21 cellular contexts compared by ENCODE assay signal in genomic region chr5:149043641-149044040, GRCh38. TPM values are rescaled to one million over a fixed set of nuclear protein-coding genes. Genes with fewer than 3 reads are reported as not detected.
DNase-seq lines count a peak whose midpoint lies in the region; ATAC-seq, FAIRE-seq and TF ChIP-seq lines count a peak whose summit lies in the region.
"Had no signal": no experiment of that assay in that cellular context is flagged by ENCODE, and none has a peak within 500 bp of the region (broad histone marks: within the 10 kb centered on the region; RNA-seq: fewer than 3 reads in every experiment).

No MANE protein-coding gene starts in this region.

- H3K4me3 ChIP-seq in SK-N-SH (ENCODE audit: low read depth in 2 of 2, low read length in 1 of 2) (no peak overlapping the region), K562 (no peak overlapping the region), endothelial cell of umbilical vein (replicated peaks in 1 of 3; ENCODE audit: insufficient read depth in 1 of 3, low read depth in 1 of 3, low read length in 3 of 3) (no peak overlapping the region), neutrophil (ENCODE audit: low read depth in 1 of 2, low read length in 1 of 2) (no peak overlapping the region), HepG2 (replicated peaks in 1 of 3; ENCODE audit: insufficient read depth in 1 of 3, low read depth in 2 of 3, low read length in 3 of 3) (no peak overlapping the region)
- H3K4me3 ChIP-seq: A549, BLaER1 had no signal

- H3K4me1 ChIP-seq in SK-N-SH (ENCODE audit: control insufficient read depth in 1 of 2, insufficient read depth in 2 of 2, low read depth in 1 of 2, low read length in 1 of 2): peaks cover 0 to 10% of the 10 kb centered on the region in 2 experiments; a peak in 2 of 4 replicates
- peaks cover 0 to 7% of the 10 kb centered on the region in 2 experiments; a peak in 2 of 5 replicates for H3K4me1 ChIP-seq in K562 (replicated peaks in 1 of 2; ENCODE audit: control insufficient read depth in 2 of 2, insufficient read depth in 2 of 2, low read length in 2 of 2)
- H3K4me1 ChIP-seq in endothelial cell of umbilical vein (ENCODE audit: control insufficient read depth, extremely low read depth, insufficient read depth, low read length): peaks cover 42% of the 10 kb centered on the region
- peaks cover 58 to 61% of the 10 kb centered on the region in 2 experiments for H3K4me1 ChIP-seq in neutrophil (ENCODE audit: control insufficient read depth in 1 of 2, insufficient read depth in 1 of 2, low read depth in 1 of 2, low read length in 1 of 2)
- H3K4me1 ChIP-seq in HepG2 (ENCODE audit: insufficient read depth, low read length): peaks cover 2% of the 10 kb centered on the region; the same call in 1 of the 2 replicates
- H3K4me1 ChIP-seq: BLaER1 had no signal

- no peaks in the 10 kb centered on the region for H3K27me3 ChIP-seq in SK-N-SH (ENCODE audit: insufficient read depth)
- H3K27me3 ChIP-seq in K562 (ENCODE audit: control insufficient read depth in 2 of 2, insufficient read depth in 2 of 2, low read length in 2 of 2): peaks cover 0 to 3% of the 10 kb centered on the region in 2 experiments; a peak in 1 of 5 replicates
- no peaks in the 10 kb centered on the region for H3K27me3 ChIP-seq in endothelial cell of umbilical vein (ENCODE audit: control insufficient read depth in 2 of 2, insufficient read depth in 2 of 2, low read length in 2 of 2)
- no peaks in the 10 kb centered on the region for H3K27me3 ChIP-seq in neutrophil
- H3K27me3 ChIP-seq in HepG2 (ENCODE audit: control insufficient read depth in 1 of 2, insufficient read depth in 2 of 2, low read length in 2 of 2): no peaks in the 10 kb centered on the region
- H3K27me3 ChIP-seq: BLaER1 had no signal

- H3K4me2 ChIP-seq in SK-N-SH: no peak overlapping the region
- no peak overlapping the region for H3K4me2 ChIP-seq in K562 (ENCODE audit: insufficient read depth, low read length)
- no peak overlapping the region for H3K4me2 ChIP-seq in endothelial cell of umbilical vein (ENCODE audit: insufficient read depth, low read length)
- H3K4me2 ChIP-seq in HepG2 (ENCODE audit: low read depth, low read length): no peak overlapping the region
- H3K4me2 ChIP-seq: A549, BLaER1 had no signal

- BruUV-seq in K562 (replicated peaks; lab: Mats Ljungman, UMichigan): no TSS peak
- BruUV-seq in endothelial cell of umbilical vein (replicated peaks; lab: Mats Ljungman, UMichigan): no TSS peak
- BruUV-seq in HepG2 (replicated peaks; lab: Mats Ljungman, UMichigan): no TSS peak

- TF ChIP-seq RAD21 in SK-N-SH (IDR thresholded peaks at IDR 0.05; ENCODE audit: low read length): no peak
- TF ChIP-seq RAD21 in K562 (CRISPR knock-in tag; conservative IDR thresholded peaks at IDR 0.05 in 1 of 2, IDR thresholded peaks at IDR 0.05 in 1 of 2): no peak
- no peak for TF ChIP-seq RAD21 in HepG2 (CRISPR knock-in tag; IDR thresholded peaks at IDR 0.05)

- H3F3A ChIP-seq in SK-N-SH (replicated peaks; ENCODE audit: insufficient read depth): peaks cover 6% of the 10 kb centered on the region

- 81% methylated on average over 4 of the region's 4 CpGs for WGBS in SK-N-SH (ENCODE audit: low lambda C conversion rate)
- WGBS in K562 (ENCODE audit: insufficient coverage, low coverage, missing lambda C conversion rate): 15% methylated on average over 4 of the region's 4 CpGs
- WGBS in HepG2 (ENCODE audit: low lambda C conversion rate): 66% methylated on average over 4 of the region's 4 CpGs

- H3K79me2 ChIP-seq in SK-N-SH (ENCODE audit: insufficient read depth): no peaks in the 10 kb centered on the region
- H3K79me2 ChIP-seq in K562 (ENCODE audit: control insufficient read depth, insufficient read depth, low read length): no peaks in the 10 kb centered on the region
- no peaks in the 10 kb centered on the region for H3K79me2 ChIP-seq in endothelial cell of umbilical vein (ENCODE audit: control insufficient read depth, insufficient read depth, low read length)
- no peaks in the 10 kb centered on the region for H3K79me2 ChIP-seq in HepG2 (ENCODE audit: insufficient read depth, low read length)

- no peaks in the 10 kb centered on the region for H3K9me2 ChIP-seq in SK-N-SH

- FAIRE-seq in K562 (lab: Jason Lieb, UNC) (no peak), endothelial cell of umbilical vein (lab: Jason Lieb, UNC) (no peak), HepG2 (lab: Jason Lieb, UNC) (no peak)
- FAIRE-seq: A549, G401.6, GM12892 had no signal

- no peak for TF ChIP-seq CTCF in SK-N-SH (IDR thresholded peaks at IDR 0.05)
- TF ChIP-seq CTCF in K562 (IDR thresholded peaks at IDR 0.05 in 2 of 3, conservative IDR thresholded peaks at IDR 0.05 in 1 of 3; ENCODE audit: insufficient read depth in 2 of 3, low read depth in 1 of 3, low read length in 3 of 3): no peak
- no peak for TF ChIP-seq CTCF in endothelial cell of umbilical vein (IDR thresholded peaks at IDR 0.05; ENCODE audit: extremely low read depth in 1 of 2, insufficient read depth in 1 of 2, low read depth in 1 of 2, low read length in 2 of 2)
- no peak for TF ChIP-seq CTCF in neutrophil (IDR thresholded peaks at IDR 0.05)
- no peak for TF ChIP-seq CTCF in HepG2 (CRISPR knock-in tag; IDR thresholded peaks at IDR 0.05)

- DNase-seq in SK-N-SH (no peak), K562 (ENCODE audit: extremely low read depth in 1 of 4, low spot score in 3 of 4) (no peak), endothelial cell of umbilical vein (ENCODE audit: low read depth, low spot score) (peak; percentile 24), HepG2 (ENCODE audit: low spot score) (no peak), H4 (ENCODE audit: low spot score) (no peak), 8988T (no peak)
- DNase-seq: CD4-positive, alpha-beta T cell; COR-L47; DMS153; DND-41; GOT3; H7; HCEC 1CT had no signal

- H4K20me1 ChIP-seq in SK-N-SH (ENCODE audit: insufficient read depth) (no peaks in the 10 kb centered on the region), K562 (replicated peaks; ENCODE audit: control insufficient read depth, insufficient read depth, low read length) (no peaks in the 10 kb centered on the region), endothelial cell of umbilical vein (replicated peaks; ENCODE audit: control insufficient read depth, extremely low read depth, insufficient read depth, low read length) (no peaks in the 10 kb centered on the region), HepG2 (ENCODE audit: insufficient read depth, low read length) (no peaks in the 10 kb centered on the region)
- H4K20me1 ChIP-seq: BLaER1 had no signal

- H3K9me3 ChIP-seq in SK-N-SH: no peaks in the 10 kb centered on the region
- H3K9me3 ChIP-seq in K562 (replicated peaks; ENCODE audit: control insufficient read depth, insufficient read depth, low read depth, low read length): no peaks in the 10 kb centered on the region
- H3K9me3 ChIP-seq in endothelial cell of umbilical vein (replicated peaks; ENCODE audit: control insufficient read depth, insufficient read depth, low read length): no peaks in the 10 kb centered on the region
- no peaks in the 10 kb centered on the region for H3K9me3 ChIP-seq in neutrophil
- no peaks in the 10 kb centered on the region for H3K9me3 ChIP-seq in HepG2 (ENCODE audit: low read length)
- H3K9me3 ChIP-seq: A549, BLaER1 had no signal

- CTCF ChIA-PET in SK-N-SH (lab: Yijun Ruan, JAX) (interaction anchor here (1.1 to 1.6 kb wide), 3 partner anchors 12 to 309 kb away, joined by 3 to 4 read pairs (median 3); no protein-coding TSS in a partner anchor), K562 (lab: Yijun Ruan, JAX; ENCODE audit: low intra/inter-chr PET ratio) (no interaction called here), endothelial cell of umbilical vein (lab: Charles Lee) (interaction anchor here (1.3 kb wide), 1 partner anchor 15 kb away, joined by 3 read pairs; no protein-coding TSS in a partner anchor), HepG2 (lab: Yijun Ruan, JAX; ENCODE audit: low intra/inter-chr PET ratio, low total read pairs) (no interaction called here)

- H3K9me1 ChIP-seq in K562 (ENCODE audit: control insufficient read depth, insufficient read depth, low read length) (no peaks in the 10 kb centered on the region), endothelial cell of umbilical vein (replicated peaks; ENCODE audit: control insufficient read depth, extremely low read depth, insufficient read depth, low read length) (no peaks in the 10 kb centered on the region)

- no peak overlapping the region for H2AFZ ChIP-seq in SK-N-SH (ENCODE audit: low read depth)
- H2AFZ ChIP-seq in K562 (ENCODE audit: low read depth, low read length): no peak overlapping the region
- H2AFZ ChIP-seq in endothelial cell of umbilical vein (ENCODE audit: low read depth, low read length): no peak overlapping the region
- H2AFZ ChIP-seq in HepG2 (ENCODE audit: low read length): no peak overlapping the region

- ATAC-seq in SK-N-SH treated with all-trans-retinoic acid at 6 μM for 48 hours (no peak), K562 (no peak), HepG2 (no peak)
- ATAC-seq: A549 had no signal

- dilution Hi-C loops in endothelial cell of umbilical vein (cut with MboI; ENCODE audit: extremely low pct_ligation_motif_present, low sequenced_read_pairs): no loop called here

- intact Hi-C loops in K562 (cut with micrococcal nuclease) (loop anchor here (5.0 kb wide), 1 partner anchor 224 kb away; no protein-coding TSS in a partner anchor), endothelial cell of umbilical vein (cut with micrococcal nuclease) (no loop called here), HepG2 (cut with micrococcal nuclease; ENCODE audit: unreplicated experiment) (no loop called here)

- TF ChIP-seq POLR2A in K562 (conservative IDR thresholded peaks at IDR 0.05): no peak
- TF ChIP-seq POLR2A in endothelial cell of umbilical vein (IDR thresholded peaks at IDR 0.05; ENCODE audit: low read depth, low read length): no peak
- no peak for TF ChIP-seq POLR2A in HepG2 (IDR thresholded peaks at IDR 0.05; ENCODE audit: insufficient read depth in 1 of 2, low read depth in 2 of 2, low read length in 2 of 2)

- no peak overlapping the region for H3K27ac ChIP-seq in SK-N-SH (ENCODE audit: low read depth in 2 of 2, low read length in 1 of 2)
- no peak overlapping the region for H3K27ac ChIP-seq in K562 (ENCODE audit: extremely low read depth, low read depth, low read length)
- H3K27ac ChIP-seq in endothelial cell of umbilical vein (ENCODE audit: insufficient read depth, low read depth, low read length): no peak overlapping the region
- peak overlapping the region; percentile 59 for H3K27ac ChIP-seq in neutrophil
- H3K27ac ChIP-seq in HepG2 (ENCODE audit: extremely low read length, insufficient read depth, low read length): no peak overlapping the region
- H3K27ac ChIP-seq: 22Rv1, A549, BLaER1, C4-2B had no signal

- in situ Hi-C loops in K562 (cut with MboI): loop anchor here (25.0 kb wide), 2 partner anchors 606 to 856 kb away; no protein-coding TSS in a partner anchor
- in situ Hi-C loops in HepG2 (cut with HindIII; ENCODE audit: extremely low pct_ligation_motif_present, low pct_unique_long_range_greater_than_20kb): no loop called here

- POLR2A ChIA-PET in SK-N-SH (lab: Yijun Ruan, JAX) (no interaction called here), K562 (lab: Yijun Ruan, JAX) (no interaction called here), endothelial cell of umbilical vein (lab: Charles Lee) (no interaction called here), HepG2 (lab: Yijun Ruan, JAX) (no interaction called here)

- H3K9ac ChIP-seq in SK-N-SH: no peak overlapping the region
- H3K9ac ChIP-seq in K562 (ENCODE audit: insufficient read depth in 1 of 2, low read depth in 2 of 2, low read length in 2 of 2): no peak overlapping the region
- no peak overlapping the region for H3K9ac ChIP-seq in endothelial cell of umbilical vein (replicated peaks; ENCODE audit: extremely low read depth, insufficient read depth, low read length)
- no peak overlapping the region for H3K9ac ChIP-seq in HepG2 (ENCODE audit: insufficient read depth, low read depth, low read length)
- H3K9ac ChIP-seq: BLaER1 had no signal

- H3K36me3 ChIP-seq in SK-N-SH (replicated peaks in 1 of 2; ENCODE audit: control insufficient read depth in 1 of 2, insufficient read depth in 2 of 2, low read length in 1 of 2): no peaks in the 10 kb centered on the region
- no peaks in the 10 kb centered on the region for H3K36me3 ChIP-seq in K562 (ENCODE audit: control insufficient read depth, insufficient read depth, low read length)
- H3K36me3 ChIP-seq in endothelial cell of umbilical vein (ENCODE audit: control insufficient read depth in 2 of 2, extremely low read depth in 1 of 2, insufficient read depth in 2 of 2, low read length in 2 of 2): no peaks in the 10 kb centered on the region
- H3K36me3 ChIP-seq in neutrophil: no peaks in the 10 kb centered on the region
- no peaks in the 10 kb centered on the region for H3K36me3 ChIP-seq in HepG2 (replicated peaks in 1 of 2; ENCODE audit: control insufficient read depth in 1 of 2, insufficient read depth in 2 of 2, low read length in 2 of 2)
- H3K36me3 ChIP-seq: BLaER1 had no signal

- no peak for TF ChIP-seq EP300 in SK-N-SH (IDR thresholded peaks at IDR 0.05; ENCODE audit: borderline replicate concordance in 1 of 2, low read depth in 1 of 2, low read length in 1 of 2)
- no peak for TF ChIP-seq EP300 in K562 (IDR thresholded peaks at IDR 0.05; ENCODE audit: low read length)
- TF ChIP-seq EP300 in HepG2 (IDR thresholded peaks at IDR 0.05; ENCODE audit: low read depth in 2 of 2, low read length in 2 of 2): no peak
- no peak for TF ChIP-seq EP300 in HepG2 (CRISPR knock-in tag; IDR thresholded peaks at IDR 0.05; ENCODE audit: borderline replicate concordance)

RNA-seq across cellular contexts. Expression of gene SH3TC2, which starts 19.2 kb away (rescaled TPM):
- polyA plus RNA-seq in SK-N-SH (2012; rRNA removed) (1.1 and 1.7 TPM in 2 replicates), K562 (2011; rRNA removed) (0.03 and 0.61 TPM in 2 replicates), K562 (2014; fragmentation: Illumina TruSeq; extraction: Trizol) (0.33 and 0.34 TPM in 2 replicates), K562 (2014; fragmentation: Nextera tagmentation; extraction: Ambion mirVana) (under 1 TPM in 1 of 2 experiments, not detected in 1; 0.03 TPM), K562 (2014; rRNA removed) (0.20 and 0.52 TPM in 2 replicates), endothelial cell of umbilical vein (0.81 and 0.91 TPM in 2 replicates), HepG2 (2011; rRNA removed) (0.27 and 0.34 TPM in 2 replicates)
- 0.89 and 1.2 TPM in 2 replicates for polyA plus RNA-seq in SK-N-SH (2012; cell fraction: cytosol; rRNA removed)
- 3.8 and 4.2 TPM in 2 replicates for polyA plus RNA-seq in SK-N-SH (2012; cell fraction: nucleus; rRNA removed)
- 0.40 and 0.88 TPM in 2 replicates for total RNA-seq in K562 (2011; cell fraction: chromatin; rRNA removed; ENCODE audit: low replicate concordance)
- 0.17 and 0.26 TPM in 2 replicates for total RNA-seq in K562 (2011; cell fraction: nucleolus; rRNA removed)
- 0.53 and 0.81 TPM in 2 replicates for total RNA-seq in K562 (2011; cell fraction: nucleoplasm; rRNA removed)
- total RNA-seq in K562 (2014; rRNA removed) (0.41 and 0.59 TPM in 2 replicates), K562 (2014; rRNA removed; fragmentation: Illumina TruSeq; extraction: Trizol) (0.41 and 0.62 TPM in 2 replicates), K562 (2015; rRNA removed; fragmentation: Illumina TruSeq; extraction: Trizol) (0.29 and 0.41 TPM in 2 replicates), K562 (2021) (0.80 and 1.1 TPM in 2 replicates), endothelial cell of umbilical vein (3.3 and 4.3 TPM in 2 replicates), HepG2 (2016; rRNA removed; fragmentation: Illumina TruSeq; extraction: Trizol) (0.71 and 0.94 TPM in 2 replicates)
- polyA plus RNA-seq in K562 (2011; cell fraction: cytosol; rRNA removed): 0.45 TPM in 1 of 2 replicates, not detected in the other
- 1.6 TPM in 1 of 2 replicates, not detected in the other for polyA plus RNA-seq in K562 (2011; cell fraction: nucleus; rRNA removed)
- polyA plus RNA-seq in K562 (2012): 0.62 and 0.64 TPM in 2 replicates
- polyA minus RNA-seq in K562 (2011; rRNA and poly(A)+ RNA removed): 0.42 and 0.74 TPM in 2 replicates
- polyA minus RNA-seq in K562 (2011; cell fraction: cytosol; rRNA and poly(A)+ RNA removed): 1.5 TPM in 1 of 2 replicates, not detected in the other
- polyA minus RNA-seq in K562 (2011; cell fraction: nucleus; rRNA and poly(A)+ RNA removed): 0.67 TPM in 1 of 2 replicates, not detected in the other
- 0.80 and 0.86 TPM in 2 replicates for polyA plus RNA-seq in endothelial cell of umbilical vein (2011; cell fraction: cytosol; rRNA removed)
- 3.6 and 4.3 TPM in 2 replicates for polyA plus RNA-seq in endothelial cell of umbilical vein (2011; cell fraction: nucleus; rRNA removed)
- polyA plus RNA-seq in endothelial cell of umbilical vein (2012): 0.38 and 0.75 TPM in 2 replicates
- 2.9 and 3.1 TPM in 2 replicates for polyA minus RNA-seq in endothelial cell of umbilical vein
- polyA minus RNA-seq in endothelial cell of umbilical vein (2011; cell fraction: cytosol; rRNA and poly(A)+ RNA removed): 1.5 TPM
- 2.5 and 4.5 TPM in 2 replicates for polyA minus RNA-seq in endothelial cell of umbilical vein (2011; cell fraction: nucleus; rRNA and poly(A)+ RNA removed)
- total RNA-seq in HepG2 (2016; cell fraction: cytosol; rRNA removed; fragmentation: Illumina TruSeq; extraction: Trizol; ENCODE audit: low read depth): under 0.01 and 0.20 TPM in 2 replicates
- total RNA-seq in HepG2 (2016; cell fraction: insoluble cytoplasmic fraction; rRNA removed; fragmentation: Illumina TruSeq; extraction: Trizol): 0.61 and 0.76 TPM in 2 replicates
- 0.14 and 0.40 TPM in 2 replicates for total RNA-seq in HepG2 (2016; cell fraction: membrane; rRNA removed; fragmentation: Illumina TruSeq; extraction: Trizol)
- total RNA-seq in HepG2 (2016; cell fraction: nucleus; rRNA removed; fragmentation: Illumina TruSeq; extraction: Trizol): 0.81 and 2.3 TPM in 2 replicates
- 0.12 and 0.14 TPM in 2 replicates for polyA plus RNA-seq in HepG2 (2011; cell fraction: cytosol; rRNA removed)
- 1.3 and 1.9 TPM in 2 replicates for polyA plus RNA-seq in HepG2 (2011; cell fraction: nucleus; rRNA removed)
- 0.17 and 0.40 TPM in 2 replicates for polyA plus RNA-seq in HepG2 (2012)
- polyA plus RNA-seq in HepG2 (2016; cell fraction: cytosol; fragmentation: Illumina TruSeq; extraction: Trizol; ENCODE audit: low read depth): 0.06 TPM in 1 of 2 replicates, not detected in the other
- polyA plus RNA-seq in HepG2 (2016; cell fraction: insoluble cytoplasmic fraction; fragmentation: Illumina TruSeq; extraction: Trizol; ENCODE audit: low read depth): 0.19 and 0.58 TPM in 2 replicates
- polyA plus RNA-seq in HepG2 (2016; cell fraction: membrane; fragmentation: Illumina TruSeq; extraction: Trizol; ENCODE audit: low read depth): 0.14 TPM in 1 of 2 replicates, not detected in the other
- polyA plus RNA-seq in HepG2 (2016; cell fraction: nucleus; fragmentation: Illumina TruSeq; extraction: Trizol; ENCODE audit: insufficient read depth, low read depth): 0.65 and 1.2 TPM in 2 replicates
- 4.6 and 5.3 TPM in 2 replicates for polyA minus RNA-seq in HepG2 (2011; rRNA and poly(A)+ RNA removed; ENCODE audit: low replicate concordance)
- 1.1 TPM in 1 of 2 replicates, not detected in the other for polyA minus RNA-seq in HepG2 (2011; cell fraction: cytosol; rRNA and poly(A)+ RNA removed)
- polyA minus RNA-seq in HepG2 (2011; cell fraction: nucleus; rRNA and poly(A)+ RNA removed): 1.7 and 2.5 TPM in 2 replicates
- 0.95 and 2.1 TPM in 2 replicates for total RNA-seq in H4 (2014; rRNA removed; shearing (Covaris generic))
- total RNA-seq: CD4-positive, alpha-beta T cell; H7 had no signal

Comparison
In these comparisons a context has a peak if more than half of its experiments do, and no peak if none do; other contexts are left out.
1. CTCF ChIA-PET loops: an anchor here in SK-N-SH (1.1 to 1.6 kb wide) and endothelial cell of umbilical vein (1.3 kb wide); none called in K562 and HepG2.